Comparison of ENCODE assay signal across 25 cellular contexts in the genomic region with DNA sequence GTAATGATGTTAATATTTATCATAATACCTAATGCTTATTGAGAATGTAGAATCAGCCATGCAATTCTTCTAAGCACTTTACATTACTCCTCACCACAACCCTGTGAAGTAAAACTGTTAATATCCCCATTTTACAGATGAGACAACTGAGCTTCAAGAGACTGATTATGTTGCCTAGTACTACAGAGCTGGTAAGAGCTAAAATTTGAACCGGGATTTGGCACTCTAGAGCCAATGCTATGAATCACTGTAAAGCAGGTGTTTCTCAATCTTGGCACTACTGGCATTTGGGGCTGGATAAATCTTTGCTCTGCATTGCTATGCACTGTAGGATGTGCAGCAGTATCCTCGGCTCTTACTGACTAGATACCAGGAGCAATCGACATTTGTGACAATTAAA.
"Had no signal": no experiment of that assay in that cellular context is flagged by ENCODE, and none has a peak within 500 bp of the region (broad histone marks: within the 10 kb centered on the region; RNA-seq: fewer than 3 reads in every experiment).

No MANE protein-coding gene starts in this region.

- H3K4me3 ChIP-seq: hepatocyte, left lung, neural progenitor cell, spleen, testis, uterus had no signal

- H3K27me3 ChIP-seq: foreskin keratinocyte, hepatocyte, left lung, neural progenitor cell, spleen, testis, uterus had no signal

- H3K4me1 Mint-ChIP-seq: activated T-helper 17 cell treated with anti-CD3 and anti-CD28 coated beads, Interleukin-2, amount 50 U/mL, for 72 hours; immature natural killer cell; naive thymus-derived CD8-positive, alpha-beta T cell had no signal

- H3K27me3 Mint-ChIP-seq: activated naive CD8-positive, alpha-beta T cell; activated T-cell treated with anti-CD3 and anti-CD28 coated beads, Interleukin-2, amount 50 U/mL, for 24 hours; activated T-helper 17 cell treated with anti-CD3 and anti-CD28 coated beads, Interleukin-2, amount 50 U/mL, for 72 hours; naive thymus-derived CD8-positive, alpha-beta T cell had no signal

- ATAC-seq: activated T-helper 17 cell treated with anti-CD3 and anti-CD28 coated beads, Interleukin-2, amount 50 U/mL, for 72 hours; foreskin keratinocyte; left lung; naive thymus-derived CD8-positive, alpha-beta T cell; WTC11 had no signal

- H3K36me3 Mint-ChIP-seq: activated naive CD8-positive, alpha-beta T cell; immature natural killer cell; neural progenitor cell; WTC11 had no signal

- H3K9me3 ChIP-seq: left lung, testis, uterus had no signal

- H3K27ac ChIP-seq: foreskin keratinocyte, hepatocyte, left lung, neural progenitor cell, spleen, testis, uterus had no signal

- H3K36me3 ChIP-seq: left lung, neural progenitor cell, spleen, uterus had no signal

- H3K4me3 Mint-ChIP-seq: activated naive CD8-positive, alpha-beta T cell; activated T-cell treated with anti-CD3 and anti-CD28 coated beads, Interleukin-2, amount 50 U/mL, for 24 hours; activated T-helper 17 cell treated with anti-CD3 and anti-CD28 coated beads, Interleukin-2, amount 50 U/mL, for 72 hours; immature natural killer cell; naive thymus-derived CD8-positive, alpha-beta T cell; neural progenitor cell; WTC11 had no signal

- H3K4me1 ChIP-seq: left lung, spleen, testis, uterus had no signal

- H3K27ac Mint-ChIP-seq: activated naive CD8-positive, alpha-beta T cell; activated T-cell treated with anti-CD3 and anti-CD28 coated beads, Interleukin-2, amount 50 U/mL, for 24 hours; activated T-helper 17 cell treated with anti-CD3 and anti-CD28 coated beads, Interleukin-2, amount 50 U/mL, for 72 hours; immature natural killer cell; naive thymus-derived CD8-positive, alpha-beta T cell; neural progenitor cell; WTC11 had no signal

- DNase-seq: activated CD4-positive, alpha-beta T cell treated with anti-CD3 and anti-CD28 coated beads, Interleukin-2, amount 50 U/mL, for 4 hours; activated CD8-positive, alpha-beta memory T cell treated with anti-CD3 and anti-CD28 coated beads for 24 hours; activated CD8-positive, alpha-beta memory T cell treated with anti-CD3 and anti-CD28 coated beads, Interleukin-2, amount 50 U/mL, for 4 hours; activated T-cell treated with anti-CD3 and anti-CD28 coated beads, Interleukin-2, amount 50 U/mL, for 24 hours; amniotic stem cell; erythroblast; foreskin keratinocyte; immature natural killer cell; left lung; naive thymus-derived CD8-positive, alpha-beta T cell; posterior cingulate gyrus; retina; spleen; stimulated activated CD4-positive, alpha-beta T cell treated with anti-CD3 and anti-CD28 coated beads, Interleukin-4, amount 100 ng/mL, for 1 hour; stimulated activated naive CD4-positive, alpha-beta T cell; T-helper 1 cell; T-helper 9 cell; testis; trophoblast cell; uterus had no signal

- H3K9me3 Mint-ChIP-seq: activated T-cell treated with anti-CD3 and anti-CD28 coated beads, Interleukin-2, amount 50 U/mL, for 24 hours; activated T-helper 17 cell treated with anti-CD3 and anti-CD28 coated beads, Interleukin-2, amount 50 U/mL, for 72 hours; neural progenitor cell; WTC11 had no signal
